1 cellular context compared by ENCODE assay signal in genomic region chr4:40559585-40560465, GRCh38.
TF ChIP-seq lines count a peak whose summit lies in the region.

No MANE protein-coding gene starts in this region.

TF ChIP-seq in GM23338, 12 proteins besides CTCF, POLR2A, EP300 and RAD21 (continued from another document):
- TF ChIP-seq ZNF462 (CRISPR knock-in tag; IDR thresholded peaks at IDR 0.05) (no peak), ZNF114 (CRISPR knock-in tag; IDR thresholded peaks at IDR 0.05) (no peak), ZNF331 (CRISPR knock-in tag; IDR thresholded peaks at IDR 0.05; ENCODE audit: low read depth) (no peak), ETS1 (IDR thresholded peaks at IDR 0.05) (no peak), CREB1 (CRISPR knock-in tag; IDR thresholded peaks at IDR 0.05; ENCODE audit: low read depth) (no peak)
TF ChIP-seq in GM23338: peak in this region for 0.
